Comparison of ENCODE assay signal across 9 cellular contexts in the genomic region with DNA sequence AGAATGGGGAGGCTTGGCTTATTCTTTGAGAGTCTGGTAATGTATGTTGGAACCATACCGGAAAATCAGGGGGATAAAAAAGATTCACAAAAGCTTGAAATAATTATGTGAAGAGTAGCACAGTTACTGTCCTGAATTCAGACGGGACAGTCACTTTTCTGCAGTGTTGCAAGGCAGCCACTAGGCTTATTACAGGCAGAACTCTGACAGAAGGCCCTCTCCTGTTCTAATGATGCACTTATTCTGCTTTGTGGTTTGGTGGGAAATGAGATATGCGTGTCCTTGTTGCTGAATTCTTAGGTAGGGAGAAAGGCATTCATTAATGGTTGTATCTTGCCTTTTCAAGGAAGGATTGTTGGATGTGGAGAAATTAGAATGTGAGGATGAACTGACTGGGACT. TPM values are rescaled to one million over a fixed set of nuclear protein-coding genes. Genes with fewer than 3 reads are reported as not detected.
DNase-seq lines count a peak whose midpoint lies in the region; ATAC-seq, FAIRE-seq and TF ChIP-seq lines count a peak whose summit lies in the region.
"Had no signal": no experiment of that assay in that cellular context is flagged by ENCODE, and none has a peak within 500 bp of the region (broad histone marks: within the 10 kb centered on the region; RNA-seq: fewer than 3 reads in every experiment).

No MANE protein-coding gene starts in this region.

- no peak overlapping the region for H3K4me3 ChIP-seq in kidney (ENCODE audit: low read length in 2 of 2)

- no peaks in the 10 kb centered on the region for H3K4me1 ChIP-seq in kidney (ENCODE audit: control insufficient read depth in 1 of 2, insufficient read depth in 1 of 2, low read depth in 1 of 2, low read length in 2 of 2)

- peak; percentile 73 for ATAC-seq in HG02588 (IDR thresholded peaks at IDR 0.05; ENCODE audit: unreplicated experiment)
- no peak for ATAC-seq in GM19467 (IDR thresholded peaks at IDR 0.05; ENCODE audit: unreplicated experiment)

- intact Hi-C loops in kidney (cut with DNase I): no loop called here

- no peaks in the 10 kb centered on the region for H3K9me3 ChIP-seq in kidney (ENCODE audit: control insufficient read depth in 1 of 2, low read length in 2 of 2)

- no peak overlapping the region for H3K9ac ChIP-seq in kidney (ENCODE audit: low read length in 2 of 2)

- DNase-seq in DMS 273 (lab: John Stamatoyannopoulos, UW; ENCODE audit: unreplicated experiment) (peak; percentile 19), DMS 273 treated with DMSO at 0.1 percent for 48 hours (lab: John Stamatoyannopoulos, UW) (no peak), OCI-M1 (lab: John Stamatoyannopoulos, UW) (peak; percentile 67), kidney (no peak), NCI-H774 (lab: John Stamatoyannopoulos, UW) (no peak)
- no peak for DNase-seq in activated CD4-positive, alpha-beta T cell treated with anti-CD3 and anti-CD28 coated beads, Interleukin-2, amount 50 U/mL, for 1 hour

- H3K27ac ChIP-seq in kidney (ENCODE audit: low read depth in 2 of 2, low read length in 2 of 2): no peak overlapping the region

- H3K36me3 ChIP-seq in kidney (ENCODE audit: control insufficient read depth in 1 of 2, insufficient read depth in 2 of 2, low read length in 2 of 2): no peaks in the 10 kb centered on the region

- FAIRE-seq in kidney (lab: Jason Lieb, UNC): no peak
- FAIRE-seq: A204.1 had no signal

- TF ChIP-seq CTCF in kidney (IDR thresholded peaks at IDR 0.05; ENCODE audit: borderline replicate concordance, extremely low read depth, insufficient read depth): peak; percentile 19

RNA-seq across cellular contexts. Expression of gene GUCY1B1, which starts 37.2 kb away (rescaled TPM):
- total RNA-seq in kidney: 24.7 TPM
- 13.2 TPM for polyA plus RNA-seq in kidney (ENCODE audit: insufficient read depth, low read depth, low replicate concordance)

Comparison
In these comparisons a context has a peak if more than half of its experiments do, and no peak if none do; other contexts are left out.
1. DNase-seq: peak in DMS 273 (single experiment) and OCI-M1 (single experiment); none in DMS 273 treated with DMSO at 0.1 percent for 48 hours (single experiment), kidney (single experiment), activated CD4-positive, alpha-beta T cell treated with anti-CD3 and anti-CD28 coated beads, Interleukin-2, amount 50 U/mL, for 1 hour (single experiment) and NCI-H774 (single experiment).